Comparison of ENCODE assay signal across 9 cellular contexts in genomic region chr6:135703621-135704020, GRCh38.
DNase-seq lines count a peak whose midpoint lies in the region; ATAC-seq, FAIRE-seq and TF ChIP-seq lines count a peak whose summit lies in the region.
"Had no signal": no experiment of that assay in that cellular context is flagged by ENCODE, and none has a peak within 500 bp of the region (broad histone marks: within the 10 kb centered on the region; RNA-seq: fewer than 3 reads in every experiment).

No MANE protein-coding gene starts in this region.

- peaks cover 16% of the 10 kb centered on the region for H3K27me3 Mint-ChIP-seq in activated CD4-positive, alpha-beta memory T cell treated with anti-CD3 and anti-CD28 coated beads for 36 hours
- H3K27me3 Mint-ChIP-seq in neural progenitor cell (ENCODE audit: insufficient read depth, low read depth): peaks cover 2% of the 10 kb centered on the region

- no peak overlapping the region for H2AFZ ChIP-seq in neural progenitor cell (replicated peaks)

- no peak overlapping the region for H3K4me3 Mint-ChIP-seq in activated CD4-positive, alpha-beta memory T cell treated with anti-CD3 and anti-CD28 coated beads for 36 hours
- H3K4me3 Mint-ChIP-seq in neural progenitor cell: no peak overlapping the region

- ATAC-seq in GM19452 (IDR thresholded peaks at IDR 0.05; ENCODE audit: unreplicated experiment): peak; percentile 94
- peak; percentile 93 for ATAC-seq in HG03095 (IDR thresholded peaks at IDR 0.05; ENCODE audit: unreplicated experiment)

- FAIRE-seq in H54 (lab: Jason Lieb, UNC): no peak

- no peak overlapping the region for H3K27ac ChIP-seq in neural progenitor cell

- H3K9me3 ChIP-seq in neural progenitor cell (ENCODE audit: low read depth): no peaks in the 10 kb centered on the region

- H3K79me2 ChIP-seq in neural progenitor cell (ENCODE audit: low read depth): no peaks in the 10 kb centered on the region

- TF ChIP-seq CTCF in GM12864 (IDR thresholded peaks at IDR 0.05; ENCODE audit: low read depth, low read length, missing control alignments): no peak
- TF ChIP-seq CTCF in neural progenitor cell (IDR thresholded peaks at IDR 0.05): no peak

- no peaks in the 10 kb centered on the region for H3K36me3 Mint-ChIP-seq in activated CD4-positive, alpha-beta memory T cell treated with anti-CD3 and anti-CD28 coated beads for 36 hours
- no peaks in the 10 kb centered on the region for H3K36me3 Mint-ChIP-seq in neural progenitor cell

- intact Hi-C loops in activated CD4-positive, alpha-beta memory T cell treated with anti-CD3 and anti-CD28 coated beads for 36 hours (cut with micrococcal nuclease): loop anchor here (5.0 kb wide), 1 partner anchor 61 kb away; no protein-coding TSS in a partner anchor

- no peak overlapping the region for H3K4me2 ChIP-seq in neural progenitor cell

- H4K20me1 ChIP-seq in neural progenitor cell (ENCODE audit: low read depth): no peaks in the 10 kb centered on the region

- DNase-seq in GM12864 (ENCODE audit: low read depth): peak; percentile 10
- peak; percentile 56 for DNase-seq in activated CD4-positive, alpha-beta memory T cell treated with anti-CD3 and anti-CD28 coated beads for 36 hours
- no peak for DNase-seq in neural progenitor cell (ENCODE audit: low spot score)
- no peak for DNase-seq in DMS 273 treated with DMSO at 0.1 percent for 48 hours (lab: John Stamatoyannopoulos, UW)
- DNase-seq in H54 (ENCODE audit: insufficient read length, low spot score): no peak
- DNase-seq in NCI-H1092 treated with DMSO at 0.1 percent for 48 hours (lab: John Stamatoyannopoulos, UW): no peak
- DNase-seq: midbrain had no signal

- H3K36me3 ChIP-seq in neural progenitor cell: no peaks in the 10 kb centered on the region

- no peak for TF ChIP-seq POLR2A in H54 (IDR thresholded peaks at IDR 0.05; ENCODE audit: low read depth, low read length)

- no peaks in the 10 kb centered on the region for H3F3A ChIP-seq in neural progenitor cell (ENCODE audit: low read depth)

- no peaks in the 10 kb centered on the region for H3K4me1 ChIP-seq in neural progenitor cell

- no peaks in the 10 kb centered on the region for H3K9me3 Mint-ChIP-seq in activated CD4-positive, alpha-beta memory T cell treated with anti-CD3 and anti-CD28 coated beads for 36 hours
- no peaks in the 10 kb centered on the region for H3K9me3 Mint-ChIP-seq in neural progenitor cell

- no peak overlapping the region for H3K27ac Mint-ChIP-seq in activated CD4-positive, alpha-beta memory T cell treated with anti-CD3 and anti-CD28 coated beads for 36 hours
- no peak overlapping the region for H3K27ac Mint-ChIP-seq in neural progenitor cell

- H3K27me3 ChIP-seq in neural progenitor cell: no peaks in the 10 kb centered on the region

- H3K4me3 ChIP-seq in GM12864 (ENCODE audit: low read depth, low read length) (no peak overlapping the region), neural progenitor cell (no peak overlapping the region)

- POLR2A ChIA-PET in activated CD4-positive, alpha-beta memory T cell treated with anti-CD3 and anti-CD28 coated beads for 36 hours (lab: Charles Lee): interaction anchor here (1.5 kb wide), 1 partner anchor 14 kb away, joined by 4 read pairs; no protein-coding TSS in a partner anchor

- H3K4me1 Mint-ChIP-seq in activated CD4-positive, alpha-beta memory T cell treated with anti-CD3 and anti-CD28 coated beads for 36 hours (ENCODE audit: low read depth): peaks cover 12% of the 10 kb centered on the region
- no peaks in the 10 kb centered on the region for H3K4me1 Mint-ChIP-seq in neural progenitor cell

- CTCF ChIA-PET in activated CD4-positive, alpha-beta memory T cell treated with anti-CD3 and anti-CD28 coated beads for 36 hours (lab: Charles Lee): interaction anchor here (1.3 kb wide), 1 partner anchor 14 kb away, joined by 3 read pairs; no protein-coding TSS in a partner anchor

- no peak overlapping the region for H3K9ac ChIP-seq in neural progenitor cell

Comparison
In these comparisons a context has a peak if more than half of its experiments do, and no peak if none do; other contexts are left out.
1. DNase-seq: peak in GM12864 (single experiment) and activated CD4-positive, alpha-beta memory T cell treated with anti-CD3 and anti-CD28 coated beads for 36 hours (single experiment); none in neural progenitor cell (single experiment), DMS 273 treated with DMSO at 0.1 percent for 48 hours (single experiment), H54 (single experiment) and NCI-H1092 treated with DMSO at 0.1 percent for 48 hours (single experiment).